ENCODE assay signal across 8 cellular contexts in genomic region chr14:92135269-92135668, GRCh38. TPM values are rescaled to one million over a fixed set of nuclear protein-coding genes. Genes with fewer than 3 reads are reported as not detected.
DNase-seq lines count a peak whose midpoint lies in the region; ATAC-seq and TF ChIP-seq lines count a peak whose summit lies in the region.

No MANE protein-coding gene starts in this region.

- POLR2A ChIA-PET in CD8-positive, alpha-beta T cell (lab: Charles Lee), result interaction anchor here (1.4 to 2.4 kb wide), 2 partner anchors 13 to 467 kb away, joined by 5 to 9 read pairs; partner anchors contain the start of genes CPSF2 and NDUFB1

- no peak overlapping the region for H3K4me2 ChIP-seq in KMS-11

- CTCF ChIA-PET in CD8-positive, alpha-beta T cell (lab: Charles Lee), result interaction anchor here (1.0 to 2.9 kb wide), 4 partner anchors 468 to 555 kb away, joined by 3 to 15 read pairs (median 4); no protein-coding TSS in a partner anchor

- ATAC-seq in CD8-positive, alpha-beta T cell, result no peak
- ATAC-seq in HG02870 (IDR thresholded peaks at IDR 0.05; ENCODE audit: unreplicated experiment) (no peak), GM21447 (IDR thresholded peaks at IDR 0.05; ENCODE audit: unreplicated experiment) (no peak), GM18505 (IDR thresholded peaks at IDR 0.05; ENCODE audit: unreplicated experiment) (no peak)

- no peaks in the 10 kb centered on the region for H4K20me1 ChIP-seq in KMS-11 (ENCODE audit: insufficient read depth)

- H3K4me3 Mint-ChIP-seq in CD8-positive, alpha-beta T cell, result no peak overlapping the region

- peaks cover 2% of the 10 kb centered on the region for H3K4me1 Mint-ChIP-seq in CD8-positive, alpha-beta T cell (ENCODE audit: low read depth)

- no peak overlapping the region for H3K27ac ChIP-seq in CD8-positive, alpha-beta T cell (ENCODE audit: low read depth, low read length)
- no peak overlapping the region for H3K27ac ChIP-seq in KMS-11

- H3K27me3 Mint-ChIP-seq in CD8-positive, alpha-beta T cell (ENCODE audit: low read depth), result no peaks in the 10 kb centered on the region

- no peak overlapping the region for H3K27ac Mint-ChIP-seq in CD8-positive, alpha-beta T cell

- H3K4me1 ChIP-seq in CD8-positive, alpha-beta T cell (ENCODE audit: insufficient read depth, low read length), result no peaks in the 10 kb centered on the region
- peaks cover 18% of the 10 kb centered on the region for H3K4me1 ChIP-seq in KMS-11 (ENCODE audit: low read depth, poor library complexity, severe bottlenecking)

- H3K9me3 Mint-ChIP-seq in CD8-positive, alpha-beta T cell, result no peaks in the 10 kb centered on the region

- in situ Hi-C loops in astrocyte of the cerebellum (cut with HindIII; ENCODE audit: low sequenced_read_pairs), result no loop called here

- peaks cover 77% of the 10 kb centered on the region for H3K36me3 Mint-ChIP-seq in CD8-positive, alpha-beta T cell

- no peak for TF ChIP-seq POLR2A in GM18505 (IDR thresholded peaks at IDR 0.05; ENCODE audit: borderline replicate concordance, extremely low read depth, insufficient read depth, insufficient read length)

- no peaks in the 10 kb centered on the region for H3K79me2 ChIP-seq in KMS-11 (ENCODE audit: insufficient read depth, low read depth)

- peaks cover 30% of the 10 kb centered on the region for H3K36me3 ChIP-seq in CD8-positive, alpha-beta T cell (ENCODE audit: insufficient read depth, low read length)
- H3K36me3 ChIP-seq in KMS-11 (ENCODE audit: insufficient read depth), result no peaks in the 10 kb centered on the region; the same call in 1 of the 2 replicates

- H3K27me3 ChIP-seq in CD8-positive, alpha-beta T cell (ENCODE audit: insufficient read depth, low read length), result no peaks in the 10 kb centered on the region
- H3K27me3 ChIP-seq in KMS-11 (ENCODE audit: insufficient read depth, low read depth), result no peaks in the 10 kb centered on the region

- intact Hi-C loops in CD8-positive, alpha-beta T cell (cut with DNase I, micrococcal nuclease), result loop anchor here (1.0 to 2.0 kb wide), 3 partner anchors 468 to 546 kb away; no protein-coding TSS in a partner anchor

- no peak overlapping the region for H2AFZ ChIP-seq in KMS-11 (ENCODE audit: low read depth)

- TF ChIP-seq CTCF in CD8-positive, alpha-beta T cell (IDR thresholded peaks at IDR 0.05), result peak; percentile 37
- TF ChIP-seq CTCF in KMS-11 (conservative IDR thresholded peaks at IDR 0.05; ENCODE audit: low read depth, low read length) (peak; percentile 55), astrocyte of the cerebellum (IDR thresholded peaks at IDR 0.05; ENCODE audit: low read depth, low read length, missing control alignments) (peak; percentile 54)

- no peak for DNase-seq in CD8-positive, alpha-beta T cell
- DNase-seq in astrocyte of the cerebellum (ENCODE audit: low read depth), result peak; percentile 32
- peak; percentile 61 to 79 for DNase-seq in lung microvascular endothelial cell (ENCODE audit: low read depth in 2 of 2)
- DNase-seq in ecto neural progenitor cell (ENCODE audit: low spot score), result no peak

- no peaks in the 10 kb centered on the region for H3K9me3 ChIP-seq in CD8-positive, alpha-beta T cell (ENCODE audit: low read length)

- H3K9ac ChIP-seq in KMS-11, result no peak overlapping the region

- no peak overlapping the region for H3K4me3 ChIP-seq in CD8-positive, alpha-beta T cell (ENCODE audit: low read depth, low read length)
- H3K4me3 ChIP-seq in KMS-11 (IDR thresholded peaks at IDR 0.05; ENCODE audit: insufficient read depth, low read depth, low read length) (no peak overlapping the region), astrocyte of the cerebellum (ENCODE audit: low read depth, low read length) (no peak overlapping the region)

RNA-seq across cellular contexts. Expression of gene CPSF2, which starts 13.5 kb away (rescaled TPM):
- 10 to 100 TPM; 12.1 to 14.2 TPM for total RNA-seq in CD8-positive, alpha-beta T cell
- total RNA-seq in lung microvascular endothelial cell, result 17.2 and 18.5 TPM in 2 replicates

RNA-seq across cellular contexts. Expression of gene NDUFB1, which starts 13.8 kb away (rescaled TPM):
- 10 to 100 TPM; 38.5 to 43.9 TPM for total RNA-seq in CD8-positive, alpha-beta T cell
- total RNA-seq in lung microvascular endothelial cell, result 318 and 327 TPM in 2 replicates

RNA-seq across cellular contexts. Expression of gene ATXN3, which starts 28.9 kb away (rescaled TPM):
- 10 to 100 TPM; 26.5 to 27.2 TPM for total RNA-seq in CD8-positive, alpha-beta T cell
- 29.9 and 107 TPM in 2 replicates for total RNA-seq in lung microvascular endothelial cell

Comparison
In these comparisons a context has a peak if more than half of its experiments do, and no peak if none do; other contexts are left out.
1. DNase-seq: peak in astrocyte of the cerebellum (single experiment) and lung microvascular endothelial cell (2 of 2); none in CD8-positive, alpha-beta T cell (0 of 7) and ecto neural progenitor cell (single experiment).
2. Peak in every context shown above with its lines, with median percentiles within 50 percentile points of each other: CTCF ChIP-seq.